15 cellular contexts compared by ENCODE assay signal in the genomic region with DNA sequence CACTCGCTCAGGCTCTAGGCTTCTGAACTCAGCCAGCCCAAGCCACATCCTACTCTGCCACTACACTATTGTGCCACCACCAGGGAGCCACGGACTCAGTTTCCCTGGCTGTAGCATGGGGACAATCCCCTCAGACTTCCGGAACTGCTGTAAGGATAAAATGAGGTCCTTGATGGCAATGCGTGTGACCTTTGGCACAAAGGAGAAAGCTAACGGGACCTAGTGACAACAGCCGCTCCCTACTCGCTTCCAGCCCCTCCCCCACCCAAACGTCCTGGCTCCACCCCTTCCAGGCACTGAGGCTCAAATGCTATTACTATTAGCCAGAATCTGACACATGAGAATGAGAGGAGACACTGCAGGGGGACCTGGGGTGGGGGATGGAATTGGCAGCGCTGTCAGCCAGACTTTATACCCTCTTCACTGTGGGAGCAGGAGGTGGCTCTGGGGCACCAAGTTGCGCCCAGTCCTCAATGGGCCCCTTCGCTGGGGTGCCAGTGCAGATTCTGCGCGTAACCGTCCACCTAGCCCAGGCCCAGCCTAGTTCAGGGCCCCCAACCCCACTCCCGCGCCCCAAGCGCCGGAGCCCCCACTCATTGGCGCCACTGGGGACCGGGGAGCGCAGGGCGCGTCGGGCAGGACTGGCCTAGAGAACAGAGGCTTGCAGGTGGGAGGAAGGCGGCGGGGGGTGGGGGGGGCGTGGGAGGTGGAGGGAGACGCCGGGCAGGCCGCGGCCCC. TPM values are rescaled to one million over a fixed set of nuclear protein-coding genes. Genes with fewer than 3 reads are reported as not detected.
A peak's percentile ranks its signal among the peaks of the same experiment; 100 is the strongest.
DNase-seq lines count a peak whose midpoint lies in the region; ATAC-seq lines count a peak whose summit lies in the region.
"Had no signal": no experiment of that assay in that cellular context is flagged by ENCODE, and none has a peak within 500 bp of the region (broad histone marks: within the 10 kb centered on the region; RNA-seq: fewer than 3 reads in every experiment).

No MANE protein-coding gene starts in this region.

- no peak for DNase-seq in activated naive CD4-positive, alpha-beta T cell (lab: John Stamatoyannopoulos, UW)
- DNase-seq in KBM-7 (peak; percentile 7), iPS DF 6.9 (ENCODE audit: low read depth, low spot score) (no peak), T-cell (no peak)
- DNase-seq in stimulated activated naive B cell treated with anti-CD40 and anti-IgM and Interleukin-4, amounts not matched to agents 10 μg/mL and 1 μg/mL and 100 μg/mL, for 72 hours: no peak
- DNase-seq in activated CD4-positive, alpha-beta T cell treated with anti-CD3 and anti-CD28 coated beads for 36 hours: no peak
- DNase-seq: amniotic stem cell, dermis blood vessel endothelial cell, EL, NCI-H1048, NCI-H524 treated with DMSO at 0.1 percent for 48 hours had no signal

- H3K4me1 Mint-ChIP-seq in activated naive CD4-positive, alpha-beta T cell treated with anti-CD3 and anti-CD28 coated beads, Interleukin-2, amount 50 U/mL, for 24 hours: peaks cover 7% of the 10 kb centered on the region
- H3K4me1 Mint-ChIP-seq in stimulated activated naive B cell treated with anti-CD40 and anti-IgM and Interleukin-4, amounts not matched to agents 10 μg/mL and 1 μg/mL and 100 μg/mL, for 72 hours: peaks cover 12 to 29% of the 10 kb centered on the region in 2 donors
- peaks cover 10 to 20% (median 14%) of the 10 kb centered on the region in 3 donors for H3K4me1 Mint-ChIP-seq in T-cell
- H3K4me1 Mint-ChIP-seq in activated CD4-positive, alpha-beta T cell treated with anti-CD3 and anti-CD28 coated beads for 36 hours: peaks cover 12% of the 10 kb centered on the region

- peaks cover 3% of the 10 kb centered on the region; the same call in 1 of the 2 replicates for H3K4me1 ChIP-seq in iPS DF 6.9 (ENCODE audit: control insufficient read depth, insufficient read depth, low read length)

- H3K9me3 ChIP-seq in iPS DF 6.9 (ENCODE audit: control insufficient read depth, insufficient read depth, low read length): no peaks in the 10 kb centered on the region

- CTCF ChIA-PET in T-cell (lab: Charles Lee): no interaction called here
- CTCF ChIA-PET in activated CD4-positive, alpha-beta T cell treated with anti-CD3 and anti-CD28 coated beads for 36 hours (lab: Charles Lee): interaction anchor here (0.7 to 1.9 kb wide), 4 partner anchors 22 to 102 kb away, joined by 3 to 4 read pairs (median 3); no protein-coding TSS in a partner anchor

- H3K9me3 Mint-ChIP-seq in activated naive CD4-positive, alpha-beta T cell treated with anti-CD3 and anti-CD28 coated beads, Interleukin-2, amount 50 U/mL, for 24 hours: no peaks in the 10 kb centered on the region
- H3K9me3 Mint-ChIP-seq in stimulated activated naive B cell treated with anti-CD40 and anti-IgM and Interleukin-4, amounts not matched to agents 10 μg/mL and 1 μg/mL and 100 μg/mL, for 72 hours: no peaks in the 10 kb centered on the region
- no peaks in the 10 kb centered on the region for H3K9me3 Mint-ChIP-seq in T-cell
- no peaks in the 10 kb centered on the region for H3K9me3 Mint-ChIP-seq in activated CD4-positive, alpha-beta T cell treated with anti-CD3 and anti-CD28 coated beads for 36 hours (ENCODE audit: low read depth)

- intact Hi-C loops in activated CD4-positive, alpha-beta T cell treated with anti-CD3 and anti-CD28 coated beads for 36 hours (cut with DNase I, micrococcal nuclease): no loop called here

- POLR2A ChIA-PET in T-cell (lab: Charles Lee): no interaction called here
- POLR2A ChIA-PET in activated CD4-positive, alpha-beta T cell treated with anti-CD3 and anti-CD28 coated beads for 36 hours (lab: Charles Lee): no interaction called here

- H3K36me3 Mint-ChIP-seq in activated naive CD4-positive, alpha-beta T cell treated with anti-CD3 and anti-CD28 coated beads, Interleukin-2, amount 50 U/mL, for 24 hours: no peaks in the 10 kb centered on the region
- H3K36me3 Mint-ChIP-seq in stimulated activated naive B cell treated with anti-CD40 and anti-IgM and Interleukin-4, amounts not matched to agents 10 μg/mL and 1 μg/mL and 100 μg/mL, for 72 hours: no peaks in the 10 kb centered on the region
- H3K36me3 Mint-ChIP-seq in T-cell: no peaks in the 10 kb centered on the region
- H3K36me3 Mint-ChIP-seq in activated CD4-positive, alpha-beta T cell treated with anti-CD3 and anti-CD28 coated beads for 36 hours (ENCODE audit: low read depth): no peaks in the 10 kb centered on the region

- in situ Hi-C loops in KBM-7 (cut with MboI; ENCODE audit: low pct_unique_long_range_greater_than_20kb, low sequenced_read_pairs): no loop called here

- peak; percentile 5 to 9 for ATAC-seq in stimulated activated naive B cell treated with anti-CD40 and anti-IgM and Interleukin-4, amounts not matched to agents 10 μg/mL and 1 μg/mL and 100 μg/mL, for 72 hours (replicated peaks)
- ATAC-seq in HG03135 (IDR thresholded peaks at IDR 0.05; ENCODE audit: unreplicated experiment) (no peak), T-cell (replicated peaks in 1 of 4) (no peak)
- ATAC-seq in activated CD4-positive, alpha-beta T cell treated with anti-CD3 and anti-CD28 coated beads for 36 hours: no peak
- ATAC-seq: HCT116 had no signal

- peak overlapping the region; percentile 52 for H3K4me3 Mint-ChIP-seq in activated naive CD4-positive, alpha-beta T cell treated with anti-CD3 and anti-CD28 coated beads, Interleukin-2, amount 50 U/mL, for 24 hours
- H3K4me3 Mint-ChIP-seq in stimulated activated naive B cell treated with anti-CD40 and anti-IgM and Interleukin-4, amounts not matched to agents 10 μg/mL and 1 μg/mL and 100 μg/mL, for 72 hours: peak overlapping the region in 1 of 2 donors; percentile 35
- peak overlapping the region in 1 of 3 donors; percentile 37 for H3K4me3 Mint-ChIP-seq in T-cell
- H3K4me3 Mint-ChIP-seq in activated CD4-positive, alpha-beta T cell treated with anti-CD3 and anti-CD28 coated beads for 36 hours: no peak overlapping the region

- H3K27ac ChIP-seq in iPS DF 6.9 (ENCODE audit: low read length): no peak overlapping the region

- peak overlapping the region; percentile 6; the same call in 1 of the 2 replicates for H3K4me3 ChIP-seq in iPS DF 6.9 (ENCODE audit: low read length)

- peaks cover 44% of the 10 kb centered on the region for H3K27me3 ChIP-seq in iPS DF 6.9 (ENCODE audit: control insufficient read depth, insufficient read depth, low read length)

- no CpG with 5 or more reads among the region's 31 CpGs for WGBS in iPS DF 6.9 (ENCODE audit: insufficient coverage, insufficient read length)

- no peak overlapping the region for H3K27ac Mint-ChIP-seq in activated naive CD4-positive, alpha-beta T cell treated with anti-CD3 and anti-CD28 coated beads, Interleukin-2, amount 50 U/mL, for 24 hours
- H3K27ac Mint-ChIP-seq in stimulated activated naive B cell treated with anti-CD40 and anti-IgM and Interleukin-4, amounts not matched to agents 10 μg/mL and 1 μg/mL and 100 μg/mL, for 72 hours: no peak overlapping the region
- H3K27ac Mint-ChIP-seq in T-cell: no peak overlapping the region
- no peak overlapping the region for H3K27ac Mint-ChIP-seq in activated CD4-positive, alpha-beta T cell treated with anti-CD3 and anti-CD28 coated beads for 36 hours

- H3K27me3 Mint-ChIP-seq in activated naive CD4-positive, alpha-beta T cell treated with anti-CD3 and anti-CD28 coated beads, Interleukin-2, amount 50 U/mL, for 24 hours: peaks cover 16% of the 10 kb centered on the region
- peaks cover 36 to 49% of the 10 kb centered on the region in 2 donors for H3K27me3 Mint-ChIP-seq in stimulated activated naive B cell treated with anti-CD40 and anti-IgM and Interleukin-4, amounts not matched to agents 10 μg/mL and 1 μg/mL and 100 μg/mL, for 72 hours
- H3K27me3 Mint-ChIP-seq in T-cell: peaks cover 20 to 38% of the 10 kb centered on the region in 2 donors
- peaks cover 29% of the 10 kb centered on the region for H3K27me3 Mint-ChIP-seq in activated CD4-positive, alpha-beta T cell treated with anti-CD3 and anti-CD28 coated beads for 36 hours

- H3K36me3 ChIP-seq in iPS DF 6.9 (ENCODE audit: control insufficient read depth, insufficient read depth, low read length): no peaks in the 10 kb centered on the region

RNA-seq across cellular contexts. Expression of a gene that starts 5.3 kb away (rescaled TPM):
- under 1 TPM in 2 of 5 donors, not detected in 3; 0.13 to 0.19 TPM for total RNA-seq in T-cell
- total RNA-seq in activated CD4-positive, alpha-beta T cell treated with anti-CD3 and anti-CD28 coated beads for 36 hours: under 1 TPM; 0.12 to 0.14 TPM
- total RNA-seq: fibroblast of villous mesenchyme had no signal

RNA-seq across cellular contexts. Expression of a gene that starts 31.9 kb away (rescaled TPM):
- 1 to 10 TPM in 1 of 5 donors, not detected in 4; 1.0 TPM for total RNA-seq in T-cell
- total RNA-seq in activated CD4-positive, alpha-beta T cell treated with anti-CD3 and anti-CD28 coated beads for 36 hours: under 1 TPM; 0.30 to 0.71 TPM
- total RNA-seq: dermis blood vessel endothelial cell had no signal

RNA-seq across cellular contexts. Expression of a gene that starts 42.8 kb away (rescaled TPM):
- 10 to 100 TPM; 12.5 to 29.8 (median 25.5) TPM for total RNA-seq in T-cell
- 10 to 100 TPM; 13.9 to 14.7 TPM for total RNA-seq in activated CD4-positive, alpha-beta T cell treated with anti-CD3 and anti-CD28 coated beads for 36 hours

RNA-seq across cellular contexts. Expression of a gene that starts 46.0 kb away (rescaled TPM):
- total RNA-seq in T-cell: 1 to 10 TPM in 4 of 5 donors, under 1 TPM in 1; 0.89 to 2.3 (median 1.9) TPM
- total RNA-seq in activated CD4-positive, alpha-beta T cell treated with anti-CD3 and anti-CD28 coated beads for 36 hours: under 1 TPM; 0.39 to 0.58 TPM

Comparison
In these comparisons a context has a peak if more than half of its experiments do, and no peak if none do; other contexts are left out.
1. ATAC-seq: peak in stimulated activated naive B cell treated with anti-CD40 and anti-IgM and Interleukin-4, amounts not matched to agents 10 μg/mL and 1 μg/mL and 100 μg/mL, for 72 hours (2 of 2); none in HG03135 (single experiment), T-cell (0 of 4) and activated CD4-positive, alpha-beta T cell treated with anti-CD3 and anti-CD28 coated beads for 36 hours (single experiment).